1 cellular context compared by ENCODE assay signal in the genomic region with DNA sequence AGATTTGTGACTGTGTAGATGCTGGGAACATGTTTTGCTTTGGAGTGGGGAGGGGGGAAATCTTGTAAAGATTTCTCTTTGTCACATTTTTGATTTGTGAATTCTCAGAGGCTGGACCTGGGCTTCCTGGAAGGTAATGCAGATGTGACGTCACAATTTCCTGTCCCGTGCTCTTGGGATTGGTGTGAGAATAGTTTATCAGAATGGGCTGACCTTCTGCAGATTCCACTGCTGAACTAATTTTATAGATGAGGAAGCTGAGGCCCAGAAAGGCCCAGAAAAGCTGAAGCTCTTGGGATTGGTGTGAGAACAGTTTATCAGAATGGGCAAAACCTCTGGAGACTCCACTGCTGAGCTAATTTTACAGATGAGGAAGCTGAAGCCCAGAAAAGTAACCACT.
TF ChIP-seq lines count a peak whose summit lies in the region.

No MANE protein-coding gene starts in this region.

TF ChIP-seq in GM23338, 12 proteins besides CTCF, POLR2A, EP300 and RAD21 (continued from another document):
- TF ChIP-seq, protein P1, sequence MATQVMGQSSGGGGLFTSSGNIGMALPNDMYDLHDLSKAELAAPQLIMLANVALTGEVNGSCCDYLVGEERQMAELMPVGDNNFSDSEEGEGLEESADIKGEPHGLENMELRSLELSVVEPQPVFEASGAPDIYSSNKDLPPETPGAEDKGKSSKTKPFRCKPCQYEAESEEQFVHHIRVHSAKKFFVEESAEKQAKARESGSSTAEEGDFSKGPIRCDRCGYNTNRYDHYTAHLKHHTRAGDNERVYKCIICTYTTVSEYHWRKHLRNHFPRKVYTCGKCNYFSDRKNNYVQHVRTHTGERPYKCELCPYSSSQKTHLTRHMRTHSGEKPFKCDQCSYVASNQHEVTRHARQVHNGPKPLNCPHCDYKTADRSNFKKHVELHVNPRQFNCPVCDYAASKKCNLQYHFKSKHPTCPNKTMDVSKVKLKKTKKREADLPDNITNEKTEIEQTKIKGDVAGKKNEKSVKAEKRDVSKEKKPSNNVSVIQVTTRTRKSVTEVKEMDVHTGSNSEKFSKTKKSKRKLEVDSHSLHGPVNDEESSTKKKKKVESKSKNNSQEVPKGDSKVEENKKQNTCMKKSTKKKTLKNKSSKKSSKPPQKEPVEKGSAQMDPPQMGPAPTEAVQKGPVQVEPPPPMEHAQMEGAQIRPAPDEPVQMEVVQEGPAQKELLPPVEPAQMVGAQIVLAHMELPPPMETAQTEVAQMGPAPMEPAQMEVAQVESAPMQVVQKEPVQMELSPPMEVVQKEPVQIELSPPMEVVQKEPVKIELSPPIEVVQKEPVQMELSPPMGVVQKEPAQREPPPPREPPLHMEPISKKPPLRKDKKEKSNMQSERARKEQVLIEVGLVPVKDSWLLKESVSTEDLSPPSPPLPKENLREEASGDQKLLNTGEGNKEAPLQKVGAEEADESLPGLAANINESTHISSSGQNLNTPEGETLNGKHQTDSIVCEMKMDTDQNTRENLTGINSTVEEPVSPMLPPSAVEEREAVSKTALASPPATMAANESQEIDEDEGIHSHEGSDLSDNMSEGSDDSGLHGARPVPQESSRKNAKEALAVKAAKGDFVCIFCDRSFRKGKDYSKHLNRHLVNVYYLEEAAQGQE (IDR thresholded peaks at IDR 0.05; ENCODE audit: unreplicated experiment), result no peak
- no peak for TF ChIP-seq NANOG (IDR thresholded peaks at IDR 0.05; ENCODE audit: borderline replicate concordance)
